In genomic region chr19:45469132-45469834, GRCh38 we compare ENCODE assay signal across 8 cellular contexts. TPM values are rescaled to one million over a fixed set of nuclear protein-coding genes. Genes with fewer than 3 reads are reported as not detected.
DNase-seq lines count a peak whose midpoint lies in the region; ATAC-seq, FAIRE-seq and TF ChIP-seq lines count a peak whose summit lies in the region.

No MANE protein-coding gene starts in this region.

- H3K23ac ChIP-seq in H1 (ENCODE audit: insufficient read length), result no peak overlapping the region

- H2BK120ac ChIP-seq in H1 (replicated peaks; ENCODE audit: low read depth, low read length), result no peak overlapping the region

- peak in 1 of 2 experiments; percentile 73; a peak in 1 of 3 replicates for TF ChIP-seq EP300 in H1 (IDR thresholded peaks at IDR 0.05; ENCODE audit: borderline replicate concordance in 1 of 2, low read depth in 2 of 2, low read length in 2 of 2)

- H2BK15ac ChIP-seq in H1 (ENCODE audit: low read length), result no peak overlapping the region

- H3K4ac ChIP-seq in H1 (replicated peaks; ENCODE audit: insufficient read length, low read depth, low read length), result no peak overlapping the region

- TF ChIP-seq POLR2A in H1 (IDR thresholded peaks at IDR 0.05; ENCODE audit: control extremely low read depth in 1 of 2, low read depth in 2 of 2, low read length in 2 of 2), result peak; percentile 71 to 87

- H3K18ac ChIP-seq in H1 (ENCODE audit: extremely low read depth, low read length), result peak overlapping the region; percentile 60

- H3K9ac ChIP-seq in H1 (replicated peaks in 1 of 4; ENCODE audit: extremely low read depth in 1 of 4, low read depth in 3 of 4, low read length in 3 of 4), result peak overlapping the region; percentile 14 to 92 (median 68)

- H3K4me1 ChIP-seq in CD8-positive, alpha-beta T cell (ENCODE audit: insufficient read depth, low read length), result peaks cover 16% of the 10 kb centered on the region
- H3K4me1 ChIP-seq in H1 (replicated peaks in 1 of 4; ENCODE audit: control insufficient read depth in 3 of 4, insufficient read depth in 4 of 4, low read length in 3 of 4), result peaks cover 0 to 22% (median 14%) of the 10 kb centered on the region in 4 experiments; a peak in 6 of 7 replicates

- peak overlapping the region; percentile 98 for H3K4me3 ChIP-seq in CD8-positive, alpha-beta T cell (ENCODE audit: low read depth, low read length)
- H3K4me3 ChIP-seq in H1 (ENCODE audit: extremely low read depth in 1 of 4, insufficient read depth in 2 of 4, low read depth in 3 of 4, low read length in 4 of 4), result peak overlapping the region; percentile 48 to 95 (median 78)

- peak overlapping the region; percentile 100 for H3K27ac ChIP-seq in CD8-positive, alpha-beta T cell (ENCODE audit: low read depth, low read length)
- H3K27ac ChIP-seq in H1 (ENCODE audit: low read depth, low read length), result peak overlapping the region; percentile 87

- 1% methylated on average over 52 of the region's 60 CpGs; no CpG with 5 or more reads in 1 of the 2 experiments for WGBS in H1 (ENCODE audit: extremely low coverage in 1 of 2, insufficient coverage in 1 of 2, insufficient read length in 1 of 2, insufficient replicate concordance in 2 of 2, low coverage in 1 of 2, low lambda C conversion rate in 2 of 2, missing lambda C conversion rate in 1 of 2), 2 experiments

- H4K20me1 ChIP-seq in H1 (replicated peaks in 1 of 2; ENCODE audit: control insufficient read depth in 1 of 2, insufficient read depth in 2 of 2, low read length in 2 of 2), result peaks cover 0 to 3% of the 10 kb centered on the region in 2 experiments

- H3K23me2 ChIP-seq in H1 (ENCODE audit: low read depth, low read length), result peaks cover 24% of the 10 kb centered on the region; the same call in 1 of the 2 replicates

- peak overlapping the region; percentile 72 to 97 for H3K4me2 ChIP-seq in H1 (ENCODE audit: insufficient read depth in 1 of 2, low read depth in 2 of 2, low read length in 2 of 2)

- intact Hi-C loops in CD8-positive, alpha-beta T cell (cut with DNase I, micrococcal nuclease), result loop anchor here (1.0 kb wide), 2 partner anchors 9 to 115 kb away; partner anchors contain the start of gene OPA3 (in 1 of the 2)

- peaks cover 15% of the 10 kb centered on the region for H3K27me3 Mint-ChIP-seq in CD8-positive, alpha-beta T cell (ENCODE audit: low read depth)

- H2AFZ ChIP-seq in H1 (ENCODE audit: low read length), result peak overlapping the region; percentile 59; the same call in 1 of the 2 replicates

- H2BK12ac ChIP-seq in H1 (ENCODE audit: low read depth, low read length), result peak overlapping the region; percentile 72; the same call in 1 of the 2 replicates

- no peak for TF ChIP-seq CTCF in CD8-positive, alpha-beta T cell (IDR thresholded peaks at IDR 0.05)
- no peak for TF ChIP-seq CTCF in H1 (IDR thresholded peaks at IDR 0.05; ENCODE audit: control extremely low read depth in 1 of 3, insufficient read depth in 1 of 3, low read depth in 1 of 3, low read length in 3 of 3)

- CTCF ChIA-PET in CD8-positive, alpha-beta T cell (lab: Charles Lee), result interaction anchor here (1.0 to 4.8 kb wide), 6 partner anchors 9 to 29 kb away, joined by 3 to 53 read pairs (median 12); no protein-coding TSS in a partner anchor
- CTCF ChIA-PET in H1 (lab: Charles Lee; ENCODE audit: partially characterized antibody), result interaction anchor here (0.6 to 32.9 kb wide), 15 partner anchors 9 to 172 kb away, joined by 3 to 760 read pairs (median 3); partner anchors contain the start of genes ERCC1 and RTN2

- H2AK5ac ChIP-seq in H1 (ENCODE audit: low read depth, low read length), result no peak overlapping the region

- peak overlapping the region; percentile 93 for H3K4me3 Mint-ChIP-seq in CD8-positive, alpha-beta T cell

- H2BK20ac ChIP-seq in H1 (ENCODE audit: low read length), result no peak overlapping the region

- no peaks in the 10 kb centered on the region for H3K9me3 Mint-ChIP-seq in CD8-positive, alpha-beta T cell

- POLR2A ChIA-PET in CD8-positive, alpha-beta T cell (lab: Charles Lee), result interaction anchor here (0.8 to 3.6 kb wide), 10 partner anchors 9 to 223 kb away, joined by 3 to 51 read pairs (median 6); partner anchors contain the start of gene QPCTL
- POLR2A ChIA-PET in H1 (lab: Charles Lee; ENCODE audit: partially characterized antibody), result interaction anchor here (0.8 to 4.4 kb wide), 24 partner anchors 8 to 167 kb away, joined by 3 to 52 read pairs (median 6); partner anchors contain the start of genes ERCC1, PPM1N, PPP1R13L and RTN2

- ATAC-seq in CD8-positive, alpha-beta T cell, result peak; percentile 63
- peak; percentile 38 for ATAC-seq in GM21360 (IDR thresholded peaks at IDR 0.05; ENCODE audit: unreplicated experiment)

- no peak overlapping the region for H3K56ac ChIP-seq in H1 (replicated peaks; ENCODE audit: insufficient read length, low read depth, low read length)

- H3K14ac ChIP-seq in H1 (ENCODE audit: insufficient read length), result no peak overlapping the region

- peak overlapping the region; percentile 1 for H4K5ac ChIP-seq in H1 (ENCODE audit: insufficient read length, low read depth, low read length)

- H3K4me1 Mint-ChIP-seq in CD8-positive, alpha-beta T cell (ENCODE audit: low read depth), result peaks cover 17% of the 10 kb centered on the region

- H4K91ac ChIP-seq in H1 (replicated peaks; ENCODE audit: insufficient read length, low read length), result peak overlapping the region; percentile 4

- peak overlapping the region; percentile 93; the same call in 1 of the 2 replicates for H4K8ac ChIP-seq in H1 (ENCODE audit: extremely low read depth, insufficient read depth, low read length)

- no peaks in the 10 kb centered on the region for H3K9me3 ChIP-seq in CD8-positive, alpha-beta T cell (ENCODE audit: low read length)
- no peaks in the 10 kb centered on the region for H3K9me3 ChIP-seq in H1 (ENCODE audit: insufficient read depth in 2 of 2, low read depth in 1 of 2, low read length in 1 of 2)

- peak overlapping the region; percentile 84 for H2BK5ac ChIP-seq in H1 (ENCODE audit: low read depth, low read length)

- H3K79me1 ChIP-seq in H1 (ENCODE audit: low read depth, low read length), result no peaks in the 10 kb centered on the region

- H3K27ac Mint-ChIP-seq in CD8-positive, alpha-beta T cell, result peak overlapping the region; percentile 98

- peak; percentile 81 to 97 (median 92) for DNase-seq in CD8-positive, alpha-beta T cell
- DNase-seq in HT1080 (ENCODE audit: low read depth), result peak; percentile 93
- peak; percentile 96 for DNase-seq in NOMO-1 treated with DMSO at 0.1 percent for 48 hours (lab: John Stamatoyannopoulos, UW; ENCODE audit: unreplicated experiment)
- DNase-seq in activated CD8-positive, alpha-beta memory T cell treated with anti-CD3 and anti-CD28 coated beads for 48 hours (ENCODE audit: low read depth in 2 of 3, low spot score in 2 of 3), result peak; percentile 83 to 92 (median 91)
- DNase-seq in H1 (ENCODE audit: low read depth in 1 of 2, low spot score in 2 of 2), result peak in 1 of 2 experiments; percentile 95
- peak; percentile 96 for DNase-seq in mesenteric fat pad (ENCODE audit: low spot score)
- DNase-seq in stimulated activated CD8-positive, alpha-beta memory T cell treated with anti-CD3 and anti-CD28 coated beads, Interleukin-15, amount 100 ng/mL, for 1 hour (ENCODE audit: low read depth), result peak; percentile 71

- H3K27me3 ChIP-seq in CD8-positive, alpha-beta T cell (ENCODE audit: insufficient read depth, low read length), result no peaks in the 10 kb centered on the region
- H3K27me3 ChIP-seq in H1 (replicated peaks in 1 of 4; ENCODE audit: control insufficient read depth in 3 of 4, extremely low read depth in 1 of 4, insufficient read depth in 3 of 4, low read length in 3 of 4), result peaks cover 0 to 19% (median 17%) of the 10 kb centered on the region in 4 experiments; a peak in 4 of 7 replicates

- peak; percentile 32 for FAIRE-seq in H1 (lab: Jason Lieb, UNC)

- H3K36me3 ChIP-seq in CD8-positive, alpha-beta T cell (ENCODE audit: insufficient read depth, low read length), result no peaks in the 10 kb centered on the region
- H3K36me3 ChIP-seq in H1 (ENCODE audit: control insufficient read depth in 2 of 4, insufficient read depth in 4 of 4, low read length in 3 of 4), result no peaks in the 10 kb centered on the region

- H3K79me2 ChIP-seq in H1 (ENCODE audit: control insufficient read depth in 1 of 2, insufficient read depth in 2 of 2, low read length in 2 of 2), result no peaks in the 10 kb centered on the region

- TF ChIP-seq RAD21 in H1 (IDR thresholded peaks at IDR 0.05 in 1 of 2, conservative IDR thresholded peaks at IDR 0.05 in 1 of 2; ENCODE audit: low read depth in 2 of 2, low read length in 2 of 2), result no peak

- peaks cover 20% of the 10 kb centered on the region for H3K36me3 Mint-ChIP-seq in CD8-positive, alpha-beta T cell

RNA-seq across cellular contexts. Expression of gene FOSB, which starts 1.5 kb away (rescaled TPM):
- 100 to 1,000 TPM; 625 to 631 TPM for total RNA-seq in CD8-positive, alpha-beta T cell
- total RNA-seq in HT1080 (2014; rRNA removed; shearing (Covaris generic)), result 0.30 and 0.53 TPM in 2 replicates
- 0.26 TPM in 2 replicates for polyA plus RNA-seq in HT1080 (2015; cell fraction: cytosol; rRNA removed)
- polyA plus RNA-seq in HT1080 (2015; cell fraction: nucleus; rRNA removed), result 0.83 and 5.8 TPM in 2 replicates
- 1.3 and 2.7 TPM in 2 replicates for total RNA-seq in H1 (2021; fragmentation: NEBNext Ultra II Directional; extraction: Animal tissue kit (Norgen Biotek cat#: 25700))
- polyA plus RNA-seq in H1 (2011; rRNA removed), result 0.44 and 1.2 TPM in 2 replicates
- 0.32 TPM for polyA plus RNA-seq in H1 (2011; cell fraction: cytosol; rRNA removed)
- polyA plus RNA-seq in H1 (2011; cell fraction: nucleus; rRNA removed), result 5.2 TPM
- polyA plus RNA-seq in H1 (2012, experiment 1 of 2), result 1.1 to 4.3 TPM (median 2.6 TPM) in 4 replicates
- polyA plus RNA-seq in H1 (2012, experiment 2 of 2), result 2.4 TPM
- polyA plus RNA-seq in H1 (2013, experiment 1 of 2), result 0.85 TPM
- polyA plus RNA-seq in H1 (2013, experiment 2 of 2), result 0.79 TPM
- 2.8 and 6.9 TPM in 2 replicates for polyA minus RNA-seq in H1 (2011; rRNA and poly(A)+ RNA removed)
- 1.5 TPM for polyA minus RNA-seq in H1 (2011; cell fraction: cytosol; rRNA and poly(A)+ RNA removed)
- 39.4 TPM for polyA minus RNA-seq in H1 (2011; cell fraction: nucleus; rRNA and poly(A)+ RNA removed)
- 907 TPM for total RNA-seq in mesenteric fat pad

RNA-seq across cellular contexts. Expression of gene RTN2, which starts 27.6 kb away (rescaled TPM):
- 1 to 10 TPM in 1 of 2 experiments, under 1 TPM in 1; 0.64 to 1.3 TPM for total RNA-seq in CD8-positive, alpha-beta T cell
- total RNA-seq in HT1080 (2014; rRNA removed; shearing (Covaris generic)), result 12.9 and 13.7 TPM in 2 replicates
- 5.7 and 10.1 TPM in 2 replicates for polyA plus RNA-seq in HT1080 (2015; cell fraction: cytosol; rRNA removed)
- polyA plus RNA-seq in HT1080 (2015; cell fraction: nucleus; rRNA removed), result 5.8 TPM in 2 replicates
- 21.1 and 21.6 TPM in 2 replicates for total RNA-seq in H1 (2021; fragmentation: NEBNext Ultra II Directional; extraction: Animal tissue kit (Norgen Biotek cat#: 25700))
- polyA plus RNA-seq in H1 (2011; rRNA removed), result 21.0 and 33.5 TPM in 2 replicates
- 19.9 TPM for polyA plus RNA-seq in H1 (2011; cell fraction: cytosol; rRNA removed)
- 19.7 TPM for polyA plus RNA-seq in H1 (2011; cell fraction: nucleus; rRNA removed)
- polyA plus RNA-seq in H1 (2012, experiment 1 of 2), result 19.1 to 26.5 TPM (median 23.9 TPM) in 4 replicates
- polyA plus RNA-seq in H1 (2012, experiment 2 of 2), result 24.8 TPM
- polyA plus RNA-seq in H1 (2013, experiment 1 of 2), result 32.6 TPM
- 36.9 TPM for polyA plus RNA-seq in H1 (2013, experiment 2 of 2)
- polyA minus RNA-seq in H1 (2011; rRNA and poly(A)+ RNA removed), result 9.5 and 14.4 TPM in 2 replicates
- 8.3 TPM for polyA minus RNA-seq in H1 (2011; cell fraction: cytosol; rRNA and poly(A)+ RNA removed)
- polyA minus RNA-seq in H1 (2011; cell fraction: nucleus; rRNA and poly(A)+ RNA removed), result 9.9 TPM
- 8.3 TPM for total RNA-seq in mesenteric fat pad

RNA-seq across cellular contexts. Expression of gene PPM1N, which starts 29.0 kb away (rescaled TPM):
- 1 to 10 TPM; 5.6 to 8.0 TPM for total RNA-seq in CD8-positive, alpha-beta T cell
- 0.34 and 2.9 TPM in 2 replicates for total RNA-seq in HT1080 (2014; rRNA removed; shearing (Covaris generic))
- polyA plus RNA-seq in HT1080 (2015; cell fraction: cytosol; rRNA removed), result 0.75 and 1.3 TPM in 2 replicates
- 0.90 and 3.2 TPM in 2 replicates for polyA plus RNA-seq in HT1080 (2015; cell fraction: nucleus; rRNA removed)
- total RNA-seq in H1 (2021; fragmentation: NEBNext Ultra II Directional; extraction: Animal tissue kit (Norgen Biotek cat#: 25700)), result 11.0 and 12.2 TPM in 2 replicates
- 14.4 and 17.5 TPM in 2 replicates for polyA plus RNA-seq in H1 (2011; rRNA removed)
- polyA plus RNA-seq in H1 (2011; cell fraction: cytosol; rRNA removed), result 20.7 TPM
- polyA plus RNA-seq in H1 (2011; cell fraction: nucleus; rRNA removed), result 17.1 TPM
- 12.0 to 16.7 TPM (median 14.4 TPM) in 4 replicates for polyA plus RNA-seq in H1 (2012, experiment 1 of 2)
- 13.0 TPM for polyA plus RNA-seq in H1 (2012, experiment 2 of 2)
- 35.8 TPM for polyA plus RNA-seq in H1 (2013, experiment 1 of 2)
- 34.9 TPM for polyA plus RNA-seq in H1 (2013, experiment 2 of 2)
- polyA minus RNA-seq in H1 (2011; rRNA and poly(A)+ RNA removed), result 2.3 and 4.2 TPM in 2 replicates
- polyA minus RNA-seq in H1 (2011; cell fraction: cytosol; rRNA and poly(A)+ RNA removed), result 4.3 TPM
- 5.6 TPM for polyA minus RNA-seq in H1 (2011; cell fraction: nucleus; rRNA and poly(A)+ RNA removed)
- 1.1 TPM for total RNA-seq in mesenteric fat pad

RNA-seq across cellular contexts. Expression of gene VASP, which starts 38.0 kb away (rescaled TPM):
- 10 to 100 TPM; 45.6 to 51.6 TPM for total RNA-seq in CD8-positive, alpha-beta T cell
- total RNA-seq in HT1080 (2014; rRNA removed; shearing (Covaris generic)), result 248 and 269 TPM in 2 replicates
- polyA plus RNA-seq in HT1080 (2015; cell fraction: cytosol; rRNA removed), result 111 and 186 TPM in 2 replicates
- 87.4 and 204 TPM in 2 replicates for polyA plus RNA-seq in HT1080 (2015; cell fraction: nucleus; rRNA removed)
- 135 and 138 TPM in 2 replicates for total RNA-seq in H1 (2021; fragmentation: NEBNext Ultra II Directional; extraction: Animal tissue kit (Norgen Biotek cat#: 25700))
- 89.7 and 163 TPM in 2 replicates for polyA plus RNA-seq in H1 (2011; rRNA removed)
- polyA plus RNA-seq in H1 (2011; cell fraction: cytosol; rRNA removed), result 92.0 TPM
- 116 TPM for polyA plus RNA-seq in H1 (2011; cell fraction: nucleus; rRNA removed)
- polyA plus RNA-seq in H1 (2012, experiment 1 of 2), result 79.3 to 101 TPM (median 84.8 TPM) in 4 replicates
- 110 TPM for polyA plus RNA-seq in H1 (2012, experiment 2 of 2)
- 108 TPM for polyA plus RNA-seq in H1 (2013, experiment 1 of 2)
- 104 TPM for polyA plus RNA-seq in H1 (2013, experiment 2 of 2)
- polyA minus RNA-seq in H1 (2011; rRNA and poly(A)+ RNA removed), result 46.1 and 52.4 TPM in 2 replicates
- polyA minus RNA-seq in H1 (2011; cell fraction: cytosol; rRNA and poly(A)+ RNA removed), result 83.1 TPM
- 102 TPM for polyA minus RNA-seq in H1 (2011; cell fraction: nucleus; rRNA and poly(A)+ RNA removed)
- 104 TPM for total RNA-seq in mesenteric fat pad

RNA-seq across cellular contexts. Expression of gene ERCC1, which starts 45.6 kb away (rescaled TPM):
- 10 to 100 TPM; 28.7 to 31.5 TPM for total RNA-seq in CD8-positive, alpha-beta T cell
- total RNA-seq in HT1080 (2014; rRNA removed; shearing (Covaris generic)), result 125 and 137 TPM in 2 replicates
- polyA plus RNA-seq in HT1080 (2015; cell fraction: cytosol; rRNA removed), result 96.3 and 98.1 TPM in 2 replicates
- 99.8 and 118 TPM in 2 replicates for polyA plus RNA-seq in HT1080 (2015; cell fraction: nucleus; rRNA removed)
- 44.7 and 46.4 TPM in 2 replicates for total RNA-seq in H1 (2021; fragmentation: NEBNext Ultra II Directional; extraction: Animal tissue kit (Norgen Biotek cat#: 25700))
- polyA plus RNA-seq in H1 (2011; rRNA removed), result 94.2 and 112 TPM in 2 replicates
- 73.6 TPM for polyA plus RNA-seq in H1 (2011; cell fraction: cytosol; rRNA removed)
- polyA plus RNA-seq in H1 (2011; cell fraction: nucleus; rRNA removed), result 104 TPM
- polyA plus RNA-seq in H1 (2012, experiment 1 of 2), result 44.6 to 60.9 TPM (median 54.2 TPM) in 4 replicates
- polyA plus RNA-seq in H1 (2012, experiment 2 of 2), result 246 TPM
- polyA plus RNA-seq in H1 (2013, experiment 1 of 2), result 51.0 TPM
- 52.4 TPM for polyA plus RNA-seq in H1 (2013, experiment 2 of 2)
- 32.3 and 35.8 TPM in 2 replicates for polyA minus RNA-seq in H1 (2011; rRNA and poly(A)+ RNA removed)
- polyA minus RNA-seq in H1 (2011; cell fraction: cytosol; rRNA and poly(A)+ RNA removed), result 33.8 TPM
- 31.2 TPM for polyA minus RNA-seq in H1 (2011; cell fraction: nucleus; rRNA and poly(A)+ RNA removed)
- total RNA-seq in mesenteric fat pad, result 82.3 TPM

Comparison
In these comparisons a context has a peak if more than half of its experiments do, and no peak if none do; other contexts are left out.
1. RNA of gene FOSB, which starts 1.5 kb away (total RNA-seq): 907 TPM in mesenteric fat pad (single experiment) and 625 to 631 TPM in CD8-positive, alpha-beta T cell; 1.3 to 2.7 TPM in H1 and 0.30 to 0.53 TPM in HT1080; every median in the first group is over 100 times any median in the second.